Comparison of ENCODE assay signal across 8 cellular contexts in genomic region chr18:48445540-48445939, GRCh38.
DNase-seq lines count a peak whose midpoint lies in the region; ATAC-seq lines count a peak whose summit lies in the region.

No MANE protein-coding gene starts in this region.

- DNase-seq in DMS153 treated with DMSO at 0.1 percent for 48 hours (lab: John Stamatoyannopoulos, UW; ENCODE audit: unreplicated experiment): peak; percentile 65
- peak; percentile 61 to 85 for DNase-seq in HAP-1 (ENCODE audit: low spot score in 2 of 2)
- DNase-seq in NCI-H146 treated with DMSO at 0.1 percent for 48 hours (lab: John Stamatoyannopoulos, UW; ENCODE audit: unreplicated experiment): peak; percentile 83
- DNase-seq in T follicular helper cell (ENCODE audit: low read depth): peak; percentile 46
- DNase-seq in amniotic epithelial cell (ENCODE audit: low read depth): peak; percentile 94
- peak in 33 of 51 donors; percentile 5 to 73 (median 30) for DNase-seq in hypothalamus (lab: John Stamatoyannopoulos, UW)
- DNase-seq in smooth muscle cell of the brain vasculature (ENCODE audit: low read depth, low spot score): peak; percentile 52

- no peak for ATAC-seq in GM21825 (IDR thresholded peaks at IDR 0.05; ENCODE audit: unreplicated experiment)

- peaks cover 17% of the 10 kb centered on the region for H3K27me3 ChIP-seq in HAP-1 (ENCODE audit: low read depth)

- H3K9me3 ChIP-seq in HAP-1: no peaks in the 10 kb centered on the region

- H3K4me3 ChIP-seq in HAP-1: no peak overlapping the region

- no peaks in the 10 kb centered on the region for H3K4me1 ChIP-seq in HAP-1

- no peaks in the 10 kb centered on the region for H3K36me3 ChIP-seq in HAP-1 (replicated peaks)

- in situ Hi-C loops in HAP-1 (cut with MboI; ENCODE audit: low sequenced_read_pairs): loop anchor here (25.0 kb wide), 1 partner anchor 658 kb away; no protein-coding TSS in a partner anchor

Comparison
In these comparisons a context has a peak if more than half of its experiments do, and no peak if none do; other contexts are left out.
1. DNase-seq: peak in every context shown above with its lines; median percentile 94 in amniotic epithelial cell; 83 in NCI-H146 treated with DMSO at 0.1 percent for 48 hours; 73 in HAP-1; 65 in DMS153 treated with DMSO at 0.1 percent for 48 hours; 52 in smooth muscle cell of the brain vasculature; 46 in T follicular helper cell; 30 in hypothalamus.